In genomic region chr18:5057348-5058012, GRCh38 we compare ENCODE assay signal across 8 cellular contexts.
A peak's percentile ranks its signal among the peaks of the same experiment; 100 is the strongest.
DNase-seq lines count a peak whose midpoint lies in the region; TF ChIP-seq lines count a peak whose summit lies in the region.

No MANE protein-coding gene starts in this region.

- TF ChIP-seq CTCF in GM06990 (IDR thresholded peaks at IDR 0.05; ENCODE audit: insufficient read depth, low read length, poor library complexity, severe bottlenecking) (peak; percentile 79), astrocyte of the cerebellum (IDR thresholded peaks at IDR 0.05; ENCODE audit: low read depth, low read length, missing control alignments) (peak; percentile 81)

- H3K36me3 ChIP-seq in GM06990 (ENCODE audit: control insufficient read depth, insufficient read depth, low read length) (no peaks in the 10 kb centered on the region), iPS DF 6.9 (ENCODE audit: control insufficient read depth, insufficient read depth, low read length) (no peaks in the 10 kb centered on the region)

- H3K27me3 ChIP-seq in GM06990 (replicated peaks; ENCODE audit: control insufficient read depth, insufficient read depth, low read length) = no peaks in the 10 kb centered on the region
- no peaks in the 10 kb centered on the region for H3K27me3 ChIP-seq in iPS DF 6.9 (ENCODE audit: control insufficient read depth, insufficient read depth, low read length)

- in situ Hi-C loops in SK-MEL-5 (cut with HindIII; ENCODE audit: low pct_unique_long_range_greater_than_20kb, low sequenced_read_pairs) (no loop called here), astrocyte of the cerebellum (cut with HindIII; ENCODE audit: low sequenced_read_pairs) (no loop called here)

- no peak overlapping the region for H3K27ac ChIP-seq in iPS DF 6.9 (ENCODE audit: low read length)

- no peak overlapping the region; the same call in 1 of the 2 replicates for H3K4me3 ChIP-seq in GM06990 (replicated peaks; ENCODE audit: low read depth, low read length)
- no peak overlapping the region for H3K4me3 ChIP-seq in astrocyte of the cerebellum (ENCODE audit: low read depth, low read length)
- no peak overlapping the region for H3K4me3 ChIP-seq in iPS DF 6.9 (ENCODE audit: low read length)

- WGBS in iPS DF 6.9 (ENCODE audit: insufficient coverage, insufficient read length) = no CpG with 5 or more reads among the region's 9 CpGs

- no peaks in the 10 kb centered on the region for H3K9me3 ChIP-seq in iPS DF 6.9 (ENCODE audit: control insufficient read depth, insufficient read depth, low read length)

- peak; percentile 47 for DNase-seq in GM06990 (ENCODE audit: extremely low read depth, insufficient read length)
- DNase-seq in H4 (ENCODE audit: low spot score) = peak; percentile 48
- peak; percentile 20 for DNase-seq in M059J (ENCODE audit: low read depth)
- peak; percentile 83 for DNase-seq in SK-MEL-5 (ENCODE audit: low read depth, low spot score)
- DNase-seq in astrocyte of the cerebellum (ENCODE audit: low read depth) = peak; percentile 32
- peak; percentile 37 for DNase-seq in iPS DF 6.9 (ENCODE audit: low read depth, low spot score)
- peak; percentile 31 to 60 (median 42) for DNase-seq in stimulated activated CD4-positive, alpha-beta T cell treated with anti-CD3 and anti-CD28 coated beads, Interleukin-12 subunit alpha, Interleukin-12 subunit beta, amount 100 ng/mL, for 48 hours (ENCODE audit: low read depth in 2 of 3, low spot score in 1 of 3)
- DNase-seq in amniotic stem cell (lab: John Stamatoyannopoulos, UW) = no peak

- no peaks in the 10 kb centered on the region for H3K4me1 ChIP-seq in iPS DF 6.9 (ENCODE audit: control insufficient read depth, insufficient read depth, low read length)
